ENCODE assay signal across 1 cellular context in the genomic region with DNA sequence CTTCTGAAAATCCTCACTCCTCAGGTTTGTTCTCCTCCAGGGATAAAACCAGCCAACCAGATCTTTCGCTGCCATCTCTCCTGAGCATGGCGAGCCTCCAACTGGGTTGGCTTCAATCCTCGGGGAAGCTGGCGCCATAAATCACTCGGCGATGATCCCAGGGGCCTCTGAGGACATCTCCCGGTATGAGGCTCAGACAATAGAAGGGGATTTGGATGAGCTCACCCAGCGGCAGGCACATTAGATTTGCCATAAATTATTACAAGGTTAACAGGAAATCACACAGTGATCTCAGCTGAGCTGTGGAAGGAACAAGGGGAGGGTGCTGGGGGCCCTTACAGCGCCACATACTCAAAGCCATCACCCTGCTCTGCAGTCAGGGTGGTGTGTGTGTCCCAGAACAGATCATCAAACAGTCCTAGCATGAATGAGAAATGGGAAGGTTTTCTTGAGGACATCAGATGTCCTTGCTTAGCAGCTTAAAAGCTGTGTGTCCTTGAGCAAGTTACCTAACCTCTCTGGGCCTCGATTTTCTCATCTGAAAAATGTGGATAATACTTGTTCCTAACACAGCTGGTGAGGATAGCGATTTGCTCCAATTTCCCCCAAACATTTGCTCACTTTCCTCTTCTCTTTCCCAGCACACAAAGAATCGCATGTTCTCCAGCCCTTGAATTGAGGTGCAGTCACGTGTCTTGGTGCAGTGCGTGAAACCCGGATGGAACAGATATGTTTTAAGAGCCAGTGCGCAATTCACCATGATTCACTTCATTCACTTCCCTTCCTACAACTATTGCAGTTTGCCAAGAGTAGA.
TF ChIP-seq lines count a peak whose summit lies in the region.

No MANE protein-coding gene starts in this region.

TF ChIP-seq in IMR-90, 13 proteins besides CTCF, POLR2A, EP300 and RAD21 (continued from another document):
- TF ChIP-seq, protein P1, sequence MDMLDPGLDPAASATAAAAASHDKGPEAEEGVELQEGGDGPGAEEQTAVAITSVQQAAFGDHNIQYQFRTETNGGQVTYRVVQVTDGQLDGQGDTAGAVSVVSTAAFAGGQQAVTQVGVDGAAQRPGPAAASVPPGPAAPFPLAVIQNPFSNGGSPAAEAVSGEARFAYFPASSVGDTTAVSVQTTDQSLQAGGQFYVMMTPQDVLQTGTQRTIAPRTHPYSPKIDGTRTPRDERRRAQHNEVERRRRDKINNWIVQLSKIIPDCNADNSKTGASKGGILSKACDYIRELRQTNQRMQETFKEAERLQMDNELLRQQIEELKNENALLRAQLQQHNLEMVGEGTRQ (IDR thresholded peaks at IDR 0.05; ENCODE audit: low read depth, low read length): no peak
- no peak for TF ChIP-seq MAFK (IDR thresholded peaks at IDR 0.05; ENCODE audit: low read depth, low read length)
